Comparison of ENCODE assay signal across 8 cellular contexts in the genomic region with DNA sequence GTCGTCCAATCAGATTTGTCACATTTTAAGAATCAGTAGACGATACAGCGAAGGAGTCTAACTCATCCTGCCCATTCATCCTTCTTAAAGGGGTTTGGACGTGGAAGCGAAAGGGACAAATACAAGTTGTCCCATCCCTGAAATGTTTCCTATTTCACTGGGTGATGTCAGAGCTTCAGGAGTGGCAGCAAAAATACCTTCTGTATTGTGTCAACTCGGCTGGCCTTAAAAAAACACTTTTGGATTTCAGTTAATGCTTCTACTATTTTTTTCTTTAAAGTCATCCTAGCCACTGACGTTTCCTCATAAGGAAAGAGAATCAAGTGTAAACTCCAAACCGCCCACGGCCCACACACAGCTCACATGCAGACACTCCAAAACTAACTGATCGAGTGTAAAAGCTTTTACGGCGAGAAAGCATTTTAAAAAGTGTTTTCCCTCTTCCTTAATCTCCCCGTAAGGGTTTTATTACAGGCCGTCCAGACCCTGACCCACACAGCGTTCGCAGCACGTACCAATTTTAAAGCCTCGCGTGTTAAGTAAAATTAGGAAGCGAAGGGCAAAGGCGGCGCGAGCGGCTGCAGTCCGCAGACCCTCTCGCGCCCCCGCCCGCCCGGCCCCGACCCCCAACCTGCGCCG. TPM values are rescaled to one million over a fixed set of nuclear protein-coding genes. Genes with fewer than 3 reads are reported as not detected.
DNase-seq lines count a peak whose midpoint lies in the region; ATAC-seq and TF ChIP-seq lines count a peak whose summit lies in the region.

No MANE protein-coding gene starts in this region.

- H3K9ac ChIP-seq in HCT116 (ENCODE audit: low read length) (peak overlapping the region; percentile 84), adipocyte (ENCODE audit: low read length) (peak overlapping the region; percentile 96)

- no peak overlapping the region for H2AFZ ChIP-seq in HCT116 (ENCODE audit: low read depth, low read length, poor library complexity, severe bottlenecking)

- no peaks in the 10 kb centered on the region for H4K20me1 ChIP-seq in HCT116 (ENCODE audit: insufficient read depth)

- TF ChIP-seq POLR2A in HCT116 (IDR thresholded peaks at IDR 0.05; ENCODE audit: borderline replicate concordance, extremely low read depth, insufficient read depth, insufficient read length) (no peak), prostate gland (IDR thresholded peaks at IDR 0.05) (peak; percentile 40)

- H3K4me2 ChIP-seq in HCT116 (ENCODE audit: low read length), result peak overlapping the region; percentile 88

- H3K27ac ChIP-seq in HCT116 (ENCODE audit: low read depth, low read length) (peak overlapping the region; percentile 73), prostate gland (peak overlapping the region; percentile 94 to 99)

- peaks cover 29% of the 10 kb centered on the region for H3K79me2 ChIP-seq in HCT116 (ENCODE audit: insufficient read depth, low read length)

- BruUV-seq in HCT116 (replicated peaks; lab: Mats Ljungman, UMichigan), result TSS peak; percentile 49

- H3K9me2 ChIP-seq in HCT116 (ENCODE audit: insufficient read depth), result no peaks in the 10 kb centered on the region

- WGBS in prostate gland, result 2% methylated on average over 31 of the region's 33 CpGs

- CTCF ChIA-PET in HCT116 (lab: Charles Lee), result interaction anchor here (1.0 kb wide), 1 partner anchor 9 kb away, joined by 4 read pairs; no protein-coding TSS in a partner anchor

- DNase-seq in HCT116 (ENCODE audit: low read depth, low spot score) (no peak), NCI-H748 treated with DMSO at 0.1 percent for 48 hours (lab: John Stamatoyannopoulos, UW) (peak; percentile 22), adipocyte (ENCODE audit: low read depth) (peak; percentile 92), left ventricle myocardium superior (peak; percentile 41), prostate gland (ENCODE audit: low spot score) (peak; percentile 28), UCSD-AML1 (lab: John Stamatoyannopoulos, UW; ENCODE audit: unreplicated experiment) (no peak), posterior vena cava (ENCODE audit: low spot score) (no peak)

- no peaks in the 10 kb centered on the region for H3K27me3 ChIP-seq in HCT116 (ENCODE audit: insufficient read depth, low read length)
- H3K27me3 ChIP-seq in adipocyte (replicated peaks; ENCODE audit: control insufficient read depth, insufficient read depth, low read length), result no peaks in the 10 kb centered on the region
- no peaks in the 10 kb centered on the region for H3K27me3 ChIP-seq in prostate gland (replicated peaks; ENCODE audit: insufficient read depth)

- H3K36me3 ChIP-seq in HCT116 (ENCODE audit: control insufficient read depth in 1 of 2, insufficient read depth in 2 of 2, low read length in 2 of 2) (peaks cover 4 to 11% of the 10 kb centered on the region in 2 experiments; a peak in 2 of 4 replicates), adipocyte (ENCODE audit: control insufficient read depth, insufficient read depth, low read length, severe bottlenecking) (peaks cover 8% of the 10 kb centered on the region), prostate gland (no peaks in the 10 kb centered on the region)

- H3K9me3 ChIP-seq in HCT116 (ENCODE audit: control insufficient read depth in 1 of 2, insufficient read depth in 1 of 2, low read depth in 1 of 2, low read length in 2 of 2), result no peaks in the 10 kb centered on the region
- no peaks in the 10 kb centered on the region for H3K9me3 ChIP-seq in adipocyte (ENCODE audit: control insufficient read depth, low read length)
- no peaks in the 10 kb centered on the region for H3K9me3 ChIP-seq in prostate gland

- H3K4me1 ChIP-seq in HCT116 (ENCODE audit: control insufficient read depth in 1 of 2, insufficient read depth in 2 of 2, low read length in 2 of 2), result peaks cover 12 to 39% of the 10 kb centered on the region in 2 experiments
- H3K4me1 ChIP-seq in adipocyte (ENCODE audit: control insufficient read depth, insufficient read depth, low read length), result peaks cover 52% of the 10 kb centered on the region
- H3K4me1 ChIP-seq in prostate gland (replicated peaks), result no peaks in the 10 kb centered on the region

- H3K4me3 ChIP-seq in GM08714 (ENCODE audit: low read length) (peak overlapping the region; percentile 85), HCT116 (replicated peaks in 1 of 2; ENCODE audit: low read depth in 1 of 2, low read length in 2 of 2) (peak overlapping the region; percentile 73), adipocyte (ENCODE audit: low read length) (peak overlapping the region; percentile 95), prostate gland (peak overlapping the region; percentile 91 to 96)

- intact Hi-C loops in HCT116 (cut with micrococcal nuclease), result no loop called here
- intact Hi-C loops in left ventricle myocardium superior (cut with micrococcal nuclease), result no loop called here
- intact Hi-C loops in prostate gland (cut with DNase I), result loop anchor here (2.0 to 5.0 kb wide), 2 partner anchors 269 to 689 kb away; partner anchors contain the start of genes NFKBIA and SRP54
- intact Hi-C loops in posterior vena cava (cut with DNase I), result no loop called here

- TF ChIP-seq CTCF in HCT116 (IDR thresholded peaks at IDR 0.05 in 2 of 3, conservative IDR thresholded peaks at IDR 0.05 in 1 of 3; ENCODE audit: borderline replicate concordance in 1 of 3, insufficient read depth in 1 of 3, low read depth in 2 of 3, low read length in 2 of 3) (no peak), prostate gland (IDR thresholded peaks at IDR 0.05) (no peak)

- no peak for TF ChIP-seq RAD21 in HCT116 (IDR thresholded peaks at IDR 0.05; ENCODE audit: low read depth)

- POLR2A ChIA-PET in HCT116 (lab: Charles Lee), result interaction anchor here (0.8 to 3.5 kb wide), 3 partner anchors 9 to 21 kb away, joined by 3 to 14 read pairs (median 3); no protein-coding TSS in a partner anchor

- peak; percentile 5; the same call in 1 of the 2 replicates for ATAC-seq in HCT116
- peak; percentile 65 for ATAC-seq in left ventricle myocardium superior

- RAD21 ChIA-PET in HCT116 (lab: Charles Lee; ENCODE audit: low non-redundant PET in 1 of 2, low total read pairs in 2 of 2, uncharacterized antibody in 2 of 2, unreplicated experiment in 2 of 2), result no interaction called here

TF ChIP-seq in HCT116, 20 proteins besides CTCF, POLR2A, EP300 and RAD21:
- TF ChIP-seq EGR1 (IDR thresholded peaks at IDR 0.05; ENCODE audit: low read depth), result peak; percentile 29; the same call in 1 of the 2 replicates
- TF ChIP-seq, protein P1, sequence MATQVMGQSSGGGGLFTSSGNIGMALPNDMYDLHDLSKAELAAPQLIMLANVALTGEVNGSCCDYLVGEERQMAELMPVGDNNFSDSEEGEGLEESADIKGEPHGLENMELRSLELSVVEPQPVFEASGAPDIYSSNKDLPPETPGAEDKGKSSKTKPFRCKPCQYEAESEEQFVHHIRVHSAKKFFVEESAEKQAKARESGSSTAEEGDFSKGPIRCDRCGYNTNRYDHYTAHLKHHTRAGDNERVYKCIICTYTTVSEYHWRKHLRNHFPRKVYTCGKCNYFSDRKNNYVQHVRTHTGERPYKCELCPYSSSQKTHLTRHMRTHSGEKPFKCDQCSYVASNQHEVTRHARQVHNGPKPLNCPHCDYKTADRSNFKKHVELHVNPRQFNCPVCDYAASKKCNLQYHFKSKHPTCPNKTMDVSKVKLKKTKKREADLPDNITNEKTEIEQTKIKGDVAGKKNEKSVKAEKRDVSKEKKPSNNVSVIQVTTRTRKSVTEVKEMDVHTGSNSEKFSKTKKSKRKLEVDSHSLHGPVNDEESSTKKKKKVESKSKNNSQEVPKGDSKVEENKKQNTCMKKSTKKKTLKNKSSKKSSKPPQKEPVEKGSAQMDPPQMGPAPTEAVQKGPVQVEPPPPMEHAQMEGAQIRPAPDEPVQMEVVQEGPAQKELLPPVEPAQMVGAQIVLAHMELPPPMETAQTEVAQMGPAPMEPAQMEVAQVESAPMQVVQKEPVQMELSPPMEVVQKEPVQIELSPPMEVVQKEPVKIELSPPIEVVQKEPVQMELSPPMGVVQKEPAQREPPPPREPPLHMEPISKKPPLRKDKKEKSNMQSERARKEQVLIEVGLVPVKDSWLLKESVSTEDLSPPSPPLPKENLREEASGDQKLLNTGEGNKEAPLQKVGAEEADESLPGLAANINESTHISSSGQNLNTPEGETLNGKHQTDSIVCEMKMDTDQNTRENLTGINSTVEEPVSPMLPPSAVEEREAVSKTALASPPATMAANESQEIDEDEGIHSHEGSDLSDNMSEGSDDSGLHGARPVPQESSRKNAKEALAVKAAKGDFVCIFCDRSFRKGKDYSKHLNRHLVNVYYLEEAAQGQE (IDR thresholded peaks at IDR 0.05; ENCODE audit: low read depth), result no peak

RNA-seq across cellular contexts. Expression of gene CFL2, which starts 0.6 kb away (rescaled TPM):
- total RNA-seq in HCT116 (2021; ENCODE audit: unreplicated experiment) (55.2 TPM), left ventricle myocardium superior (414 TPM), prostate gland (10 to 100 TPM; 46.3 to 79.2 TPM), posterior vena cava (100 to 1,000 TPM; 218 to 289 TPM)
- 12.8 and 20.3 TPM in 2 replicates for polyA plus RNA-seq in HCT116 (2012)

Comparison
In these comparisons a context has a peak if more than half of its experiments do, and no peak if none do; other contexts are left out.
1. DNase-seq: peak in NCI-H748 treated with DMSO at 0.1 percent for 48 hours (single experiment), adipocyte (single experiment), left ventricle myocardium superior (single experiment) and prostate gland (single experiment); none in HCT116 (single experiment), UCSD-AML1 (single experiment) and posterior vena cava (single experiment).
2. Peak in every context shown above with its lines, with median percentiles within 50 percentile points of each other: H3K4me3 ChIP-seq.